In the genomic region with DNA sequence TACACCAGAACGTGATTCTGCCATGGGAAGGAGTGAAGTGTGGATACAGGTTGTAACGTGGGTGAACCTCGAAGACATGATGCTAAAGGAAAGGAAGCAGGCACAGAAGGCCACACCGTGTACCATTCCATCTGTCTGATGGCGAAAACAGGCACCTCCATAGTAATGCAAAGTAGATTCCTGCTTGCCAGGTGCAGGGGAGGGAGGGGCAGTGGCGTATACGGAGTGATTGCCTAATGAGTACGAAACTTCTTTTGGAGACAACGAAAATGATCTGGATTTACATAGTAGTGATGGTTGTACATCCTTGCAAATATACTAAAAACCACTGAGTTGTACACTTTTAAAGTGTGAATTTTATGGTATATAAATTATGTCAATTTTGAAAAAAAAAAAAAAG, we compare ENCODE assay signal across 20 cellular contexts.
"Had no signal": no experiment of that assay in that cellular context is flagged by ENCODE, and none has a peak within 500 bp of the region (broad histone marks: within the 10 kb centered on the region; RNA-seq: fewer than 3 reads in every experiment).

No MANE protein-coding gene starts in this region.

- ATAC-seq: K562 had no signal

- H3K27me3 ChIP-seq: SJSA1 had no signal

- H3K4me1 Mint-ChIP-seq: IgD-negative memory B cell had no signal

- H3K4me1 ChIP-seq: SJSA1 had no signal

- H3K4me3 Mint-ChIP-seq: IgD-negative memory B cell had no signal

- H3K27ac ChIP-seq: KMS-11, SJSA1, SK-N-MC had no signal

- H3K36me3 Mint-ChIP-seq: IgD-negative memory B cell had no signal

- DNase-seq: Kasumi-1, MM.1S, NCI-H1092 treated with DMSO at 0.1 percent for 48 hours, NCI-H1436, NCI-H187, NCI-H2029, NCI-H2081 treated with DMSO at 0.1 percent for 48 hours, NCI-H2171 treated with DMSO at 0.1 percent for 48 hours, NCI-H345, NCI-H446 treated with DMSO at 0.1 percent for 48 hours, NCI-H510A treated with DMSO at 0.1 percent for 48 hours, NCI-H774, Right ventricle myocardium superior, RPMI8226, SIG-M5 had no signal

- H3K27ac Mint-ChIP-seq: IgD-negative memory B cell had no signal

- H3K4me3 ChIP-seq: K562, SJSA1, SK-N-MC had no signal

- H3K4me2 ChIP-seq: KMS-11 had no signal
